Comparison of ENCODE assay signal across 8 cellular contexts in genomic region chr3:33645060-33645841, GRCh38.
DNase-seq lines count a peak whose midpoint lies in the region; ATAC-seq and TF ChIP-seq lines count a peak whose summit lies in the region.

No MANE protein-coding gene starts in this region.

- peak overlapping the region; percentile 79 for H3K4me3 Mint-ChIP-seq in nephron progenitor cell
- H3K4me3 Mint-ChIP-seq in Caco-2 (ENCODE audit: unreplicated experiment): no peak overlapping the region

- CTCF ChIA-PET in Caco-2 (lab: Charles Lee): interaction anchor here (0.9 kb wide), 1 partner anchor 142 kb away, joined by 3 read pairs; no protein-coding TSS in a partner anchor

- peaks cover 2% of the 10 kb centered on the region for H3K27me3 Mint-ChIP-seq in nephron progenitor cell (ENCODE audit: low read depth, poor library complexity)
- H3K27me3 Mint-ChIP-seq in Caco-2 (ENCODE audit: insufficient read depth, unreplicated experiment): no peaks in the 10 kb centered on the region

- no TSS peak for BruUV-seq in Caco-2 (replicated peaks; lab: Mats Ljungman, UMichigan)

- H3K4me1 ChIP-seq in esophagus squamous epithelium (peaks cover 0 to 11% (median 0%) of the 10 kb centered on the region in 3 donors), Caco-2 (0 out of 2 replicates have a peak, but pooled peaks cover 3% of the 10 kb centered on the region)

- intact Hi-C loops in esophagus squamous epithelium (cut with DNase I): no loop called here
- intact Hi-C loops in Caco-2 (cut with micrococcal nuclease; ENCODE audit: unreplicated experiment): no loop called here

- peak; percentile 17 for DNase-seq in activated CD8-positive, alpha-beta memory T cell treated with anti-CD3 and anti-CD28 coated beads, Interleukin-2, amount 50 U/mL, for 4 hours
- no peak for DNase-seq in activated CD8-positive, alpha-beta memory T cell treated with anti-CD3 and anti-CD28 coated beads for 24 hours
- DNase-seq in esophagus squamous epithelium (lab: John Stamatoyannopoulos, UW) (no peak), nephron progenitor cell (no peak), Caco-2 (no peak)

- H3K9me3 Mint-ChIP-seq in nephron progenitor cell: no peaks in the 10 kb centered on the region
- no peaks in the 10 kb centered on the region for H3K9me3 Mint-ChIP-seq in Caco-2 (ENCODE audit: unreplicated experiment)

- H3K27me3 ChIP-seq in esophagus squamous epithelium (no peaks in the 10 kb centered on the region), Caco-2 (replicated peaks; ENCODE audit: control insufficient read depth, insufficient read depth, low read length) (no peaks in the 10 kb centered on the region)

- 33 to 48% methylated on average over 5 of the region's 5 CpGs for WGBS in esophagus squamous epithelium, 2 donors

- H3K4me3 ChIP-seq in WI38 (ENCODE audit: low read depth, low read length) (0 out of 2 replicates have a peak overlapping the region, but pooled peaks have one; percentile 14), esophagus squamous epithelium (peak overlapping the region; percentile 18 to 45 (median 32)), Caco-2 (ENCODE audit: low read depth, low read length) (no peak overlapping the region)

- H3K9me3 ChIP-seq in esophagus squamous epithelium (no peaks in the 10 kb centered on the region), Caco-2 (no peaks in the 10 kb centered on the region)

- peak overlapping the region in 1 of 4 donors; percentile 28 for H3K27ac ChIP-seq in esophagus squamous epithelium

- H3K36me3 ChIP-seq in esophagus squamous epithelium (peaks cover 0 to 20% (median 0%) of the 10 kb centered on the region in 3 donors), Caco-2 (ENCODE audit: control insufficient read depth, insufficient read depth, low read length) (no peaks in the 10 kb centered on the region)

- ATAC-seq in HG02970 (IDR thresholded peaks at IDR 0.05; ENCODE audit: low FRiP score, unreplicated experiment) (no peak), GM19035 (IDR thresholded peaks at IDR 0.05; ENCODE audit: unreplicated experiment) (no peak)

- TF ChIP-seq CTCF in WI38 (IDR thresholded peaks at IDR 0.05; ENCODE audit: low read depth, low read length) (no peak), esophagus squamous epithelium (IDR thresholded peaks at IDR 0.05) (no peak), nephron progenitor cell (IDR thresholded peaks at IDR 0.05) (no peak), Caco-2 (IDR thresholded peaks at IDR 0.05; ENCODE audit: insufficient read depth in 1 of 2, low read depth in 1 of 2, low read length in 1 of 2, severe bottlenecking in 1 of 2, unreplicated experiment in 1 of 2) (no peak)

- TF ChIP-seq POLR2A in esophagus squamous epithelium (IDR thresholded peaks at IDR 0.05): no peak

- POLR2A ChIA-PET in Caco-2 (lab: Charles Lee): no interaction called here

- H3K27ac Mint-ChIP-seq in nephron progenitor cell (no peak overlapping the region), Caco-2 (ENCODE audit: unreplicated experiment) (no peak overlapping the region)

- peaks cover 11% of the 10 kb centered on the region for H3K4me1 Mint-ChIP-seq in nephron progenitor cell
- H3K4me1 Mint-ChIP-seq in Caco-2 (ENCODE audit: low read depth, unreplicated experiment): no peaks in the 10 kb centered on the region

- peaks cover 1% of the 10 kb centered on the region for H3K36me3 Mint-ChIP-seq in nephron progenitor cell (ENCODE audit: low read depth)
- no peaks in the 10 kb centered on the region for H3K36me3 Mint-ChIP-seq in Caco-2 (ENCODE audit: insufficient read depth, unreplicated experiment)
